In the genomic region with DNA sequence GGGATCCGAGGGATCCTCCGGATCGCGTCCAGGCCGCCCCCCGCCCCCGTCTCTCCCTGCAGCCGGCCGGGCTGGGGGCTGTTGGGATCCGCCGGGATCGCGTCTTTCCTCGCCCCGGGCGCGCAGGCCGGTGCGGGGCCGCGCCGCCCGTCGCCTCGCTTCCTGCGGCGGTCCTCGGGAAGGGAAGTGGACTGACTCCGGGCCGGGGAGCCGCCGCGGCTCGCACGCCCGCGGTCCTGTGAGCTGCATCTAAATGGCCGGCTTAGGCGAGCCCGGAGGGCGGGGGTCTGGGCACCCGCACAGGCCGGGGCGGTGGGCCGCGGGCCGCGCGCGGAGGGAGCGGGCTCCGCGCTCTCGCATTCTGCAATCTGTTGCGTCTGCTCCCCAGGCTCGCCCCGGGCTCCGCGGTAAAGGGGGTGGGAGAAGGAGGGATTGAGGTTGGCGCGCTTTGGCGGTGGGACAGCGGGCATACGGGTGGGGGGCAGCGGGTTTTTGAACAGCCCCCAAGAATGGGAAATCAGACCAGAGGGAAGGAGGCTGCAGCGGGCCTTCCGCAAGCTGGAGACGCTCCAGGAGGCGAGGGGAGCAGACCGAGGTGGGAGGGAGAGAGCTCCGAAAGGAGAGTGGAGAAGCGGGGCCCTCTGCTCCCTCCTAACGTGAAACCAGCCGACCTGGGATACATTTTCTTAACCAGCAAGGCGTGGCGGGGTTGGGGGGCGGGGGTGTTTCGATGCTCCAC, we compare ENCODE assay signal across 10 cellular contexts. TPM values are rescaled to one million over a fixed set of nuclear protein-coding genes. Genes with fewer than 3 reads are reported as not detected.
DNase-seq lines count a peak whose midpoint lies in the region; ATAC-seq and TF ChIP-seq lines count a peak whose summit lies in the region.
"Had no signal": no experiment of that assay in that cellular context is flagged by ENCODE, and none has a peak within 500 bp of the region (broad histone marks: within the 10 kb centered on the region; RNA-seq: fewer than 3 reads in every experiment).

No MANE protein-coding gene starts in this region.

- no peak overlapping the region for H4K8ac ChIP-seq in mesendoderm (ENCODE audit: low read depth, low read length)

- H3K4me2 ChIP-seq in mesendoderm (ENCODE audit: low read length): peak overlapping the region; percentile 49

- H3K27me3 Mint-ChIP-seq in T-helper 1 cell treated with Interleukin-12 subunit alpha and Interleukin-12 subunit beta and Interleukin-4 antibody, amounts not matched to agents 30 μg/mL and 1 μg/mL, for 36 hours (ENCODE audit: low read depth): peaks cover 89% of the 10 kb centered on the region
- peaks cover 89% of the 10 kb centered on the region for H3K27me3 Mint-ChIP-seq in brain
- H3K27me3 Mint-ChIP-seq in activated T-helper 2 cell treated with anti-CD3 and anti-CD28 coated beads, Interferon-gamma antibody, Interleukin-2, Interleukin-4, amounts not matched to agents 10 μg/mL and 5 μg/mL and 100 μg/mL, durations not matched to agents 14 hours and 24 hours and 36 hours (ENCODE audit: low read depth): peaks cover 79% of the 10 kb centered on the region

- H3K27ac Mint-ChIP-seq in T-helper 1 cell treated with Interleukin-12 subunit alpha and Interleukin-12 subunit beta and Interleukin-4 antibody, amounts not matched to agents 30 μg/mL and 1 μg/mL, for 36 hours: peak overlapping the region; percentile 26
- peak overlapping the region in 1 of 5 experiments; percentile 65 for H3K27ac Mint-ChIP-seq in brain
- H3K27ac Mint-ChIP-seq in activated T-helper 2 cell treated with anti-CD3 and anti-CD28 coated beads, Interferon-gamma antibody, Interleukin-2, Interleukin-4, amounts not matched to agents 10 μg/mL and 5 μg/mL and 100 μg/mL, durations not matched to agents 14 hours and 24 hours and 36 hours: no peak overlapping the region

- no CpG with 5 or more reads among the region's 78 CpGs for WGBS in mesendoderm (ENCODE audit: extremely low coverage, insufficient coverage, low lambda C conversion rate)

- DNase-seq in T-helper 1 cell (no peak), mesendoderm (peak; percentile 20), thoracic aorta (ENCODE audit: low spot score) (no peak), UCSD-AML1 (lab: John Stamatoyannopoulos, UW; ENCODE audit: unreplicated experiment) (no peak), brain microvascular endothelial cell (no peak)
- no peak for DNase-seq in activated T-helper 2 cell treated with anti-CD3 and anti-CD28 coated beads, Interferon-gamma antibody, Interleukin-2, Interleukin-4, amounts not matched to agents 10 μg/mL and 5 μg/mL and 100 μg/mL, durations not matched to agents 14 hours and 24 hours and 36 hours (ENCODE audit: low spot score)

- H3K4me1 ChIP-seq in mesendoderm (ENCODE audit: control insufficient read depth, low read depth, low read length) (peaks cover 9% of the 10 kb centered on the region), thoracic aorta (ENCODE audit: control insufficient read depth in 1 of 2, low read depth in 2 of 2) (peaks cover 23 to 39% of the 10 kb centered on the region in 2 donors)

- no peak for TF ChIP-seq CTCF in brain (conservative IDR thresholded peaks at IDR 0.05)
- TF ChIP-seq CTCF in thoracic aorta (IDR thresholded peaks at IDR 0.05): no peak
- TF ChIP-seq CTCF in brain microvascular endothelial cell (IDR thresholded peaks at IDR 0.05; ENCODE audit: low read depth, low read length, missing control alignments): no peak

- in situ Hi-C loops in brain microvascular endothelial cell (cut with HindIII; ENCODE audit: low pct_ligation_motif_present, low sequenced_read_pairs): no loop called here

- H4K5ac ChIP-seq in mesendoderm (ENCODE audit: low read length): no peak overlapping the region

- no peak overlapping the region for H2BK5ac ChIP-seq in mesendoderm (ENCODE audit: low read length)

- H3K27ac ChIP-seq in mesendoderm (ENCODE audit: low read depth, low read length) (no peak overlapping the region), thoracic aorta (no peak overlapping the region), brain microvascular endothelial cell (no peak overlapping the region)

- H3K18ac ChIP-seq in mesendoderm (ENCODE audit: low read length): no peak overlapping the region

- H3K23ac ChIP-seq in mesendoderm (ENCODE audit: low read length): no peak overlapping the region

- no peak overlapping the region for H2AK5ac ChIP-seq in mesendoderm (ENCODE audit: low read length)

- H3K4me3 ChIP-seq in mesendoderm (ENCODE audit: low read length) (no peak overlapping the region), thoracic aorta (peak overlapping the region; percentile 76), brain microvascular endothelial cell (ENCODE audit: low read depth, low read length) (no peak overlapping the region)

- H3K79me2 ChIP-seq in mesendoderm (ENCODE audit: control insufficient read depth, insufficient read depth, low read length): no peaks in the 10 kb centered on the region

- no peaks in the 10 kb centered on the region for H3K9me3 ChIP-seq in thoracic aorta

- H3K79me1 ChIP-seq in mesendoderm (ENCODE audit: low read length): no peaks in the 10 kb centered on the region

- ATAC-seq in thoracic aorta (ENCODE audit: insufficient number of reproducible peaks, low FRiP score, low read depth): no peak

- no peak overlapping the region for H2BK15ac ChIP-seq in mesendoderm (replicated peaks; ENCODE audit: low read depth)

- peaks cover 8% of the 10 kb centered on the region for H3K4me1 Mint-ChIP-seq in T-helper 1 cell treated with Interleukin-12 subunit alpha and Interleukin-12 subunit beta and Interleukin-4 antibody, amounts not matched to agents 30 μg/mL and 1 μg/mL, for 36 hours (ENCODE audit: low read depth)
- H3K4me1 Mint-ChIP-seq in brain: peaks cover 46% of the 10 kb centered on the region
- peaks cover 5% of the 10 kb centered on the region for H3K4me1 Mint-ChIP-seq in activated T-helper 2 cell treated with anti-CD3 and anti-CD28 coated beads, Interferon-gamma antibody, Interleukin-2, Interleukin-4, amounts not matched to agents 10 μg/mL and 5 μg/mL and 100 μg/mL, durations not matched to agents 14 hours and 24 hours and 36 hours (ENCODE audit: low read depth)

- H3K36me3 Mint-ChIP-seq in T-helper 1 cell treated with Interleukin-12 subunit alpha and Interleukin-12 subunit beta and Interleukin-4 antibody, amounts not matched to agents 30 μg/mL and 1 μg/mL, for 36 hours (ENCODE audit: low read depth): no peaks in the 10 kb centered on the region
- H3K36me3 Mint-ChIP-seq in brain: no peaks in the 10 kb centered on the region
- no peaks in the 10 kb centered on the region for H3K36me3 Mint-ChIP-seq in activated T-helper 2 cell treated with anti-CD3 and anti-CD28 coated beads, Interferon-gamma antibody, Interleukin-2, Interleukin-4, amounts not matched to agents 10 μg/mL and 5 μg/mL and 100 μg/mL, durations not matched to agents 14 hours and 24 hours and 36 hours (ENCODE audit: low read depth)

- H3K4me3 Mint-ChIP-seq in T-helper 1 cell treated with Interleukin-12 subunit alpha and Interleukin-12 subunit beta and Interleukin-4 antibody, amounts not matched to agents 30 μg/mL and 1 μg/mL, for 36 hours: no peak overlapping the region
- peak overlapping the region; percentile 78 to 94 (median 85) for H3K4me3 Mint-ChIP-seq in brain
- no peak overlapping the region for H3K4me3 Mint-ChIP-seq in activated T-helper 2 cell treated with anti-CD3 and anti-CD28 coated beads, Interferon-gamma antibody, Interleukin-2, Interleukin-4, amounts not matched to agents 10 μg/mL and 5 μg/mL and 100 μg/mL, durations not matched to agents 14 hours and 24 hours and 36 hours (ENCODE audit: low read depth)

- no peaks in the 10 kb centered on the region for H3K36me3 ChIP-seq in mesendoderm (ENCODE audit: control insufficient read depth, insufficient read depth, low read length)
- H3K36me3 ChIP-seq in thoracic aorta: no peaks in the 10 kb centered on the region
- no peaks in the 10 kb centered on the region for H3K36me3 ChIP-seq in brain microvascular endothelial cell (replicated peaks)

- intact Hi-C loops in activated T-helper 2 cell treated with anti-CD3 and anti-CD28 coated beads, Interferon-gamma antibody, Interleukin-2, Interleukin-4, amounts not matched to agents 10 μg/mL and 5 μg/mL and 100 μg/mL, durations not matched to agents 14 hours and 24 hours and 36 hours (cut with micrococcal nuclease): loop anchor here (5.0 kb wide), 1 partner anchor 56 kb away; no protein-coding TSS in a partner anchor

- no peak overlapping the region for H3K4ac ChIP-seq in mesendoderm (ENCODE audit: low read depth, low read length)

- H3K56ac ChIP-seq in mesendoderm (ENCODE audit: low read length): peak overlapping the region; percentile 75

- no peak overlapping the region for H2BK120ac ChIP-seq in mesendoderm (ENCODE audit: low read depth, low read length)

- H3K27me3 ChIP-seq in mesendoderm (ENCODE audit: insufficient read depth, low read length, poor library complexity): peaks cover 65% of the 10 kb centered on the region
- peaks cover 7% of the 10 kb centered on the region for H3K27me3 ChIP-seq in thoracic aorta (replicated peaks; ENCODE audit: insufficient read depth)
- H3K27me3 ChIP-seq in brain microvascular endothelial cell (replicated peaks): peaks cover 68% of the 10 kb centered on the region

- H3K9me3 Mint-ChIP-seq in T-helper 1 cell treated with Interleukin-12 subunit alpha and Interleukin-12 subunit beta and Interleukin-4 antibody, amounts not matched to agents 30 μg/mL and 1 μg/mL, for 36 hours: no peaks in the 10 kb centered on the region
- peaks cover 0 to 2% (median 0%) of the 10 kb centered on the region in 5 experiments for H3K9me3 Mint-ChIP-seq in brain
- no peaks in the 10 kb centered on the region for H3K9me3 Mint-ChIP-seq in activated T-helper 2 cell treated with anti-CD3 and anti-CD28 coated beads, Interferon-gamma antibody, Interleukin-2, Interleukin-4, amounts not matched to agents 10 μg/mL and 5 μg/mL and 100 μg/mL, durations not matched to agents 14 hours and 24 hours and 36 hours

- H3K9ac ChIP-seq in mesendoderm (ENCODE audit: low read length): peak overlapping the region; percentile 42

RNA-seq across cellular contexts. Expression of a gene that starts 2.2 kb away (rescaled TPM):
- polyA plus RNA-seq in brain (ENCODE audit: insufficient read depth, low read depth, low replicate concordance): 5.6 TPM
- polyA plus RNA-seq in mesendoderm (2013, experiment 1 of 2): 0.08 TPM
- polyA plus RNA-seq in mesendoderm (2013, experiment 2 of 2): 0.10 TPM
- 1 to 10 TPM in 1 of 2 donors, under 1 TPM in 1; 0.56 to 1.9 TPM for total RNA-seq in thoracic aorta
- not detected in 2 replicates for total RNA-seq in activated T-helper 2 cell treated with anti-CD3 and anti-CD28 coated beads, Interferon-gamma antibody, Interleukin-2, Interleukin-4, amounts not matched to agents 10 μg/mL and 5 μg/mL and 100 μg/mL, durations not matched to agents 14 hours and 24 hours and 36 hours
- total RNA-seq: glomerular endothelial cell, RPMI7951 had no signal

Comparison
In these comparisons a context has a peak if more than half of its experiments do, and no peak if none do; other contexts are left out.
1. H3K4me3 Mint-ChIP-seq: peak in brain (5 of 5); none in T-helper 1 cell treated with Interleukin-12 subunit alpha and Interleukin-12 subunit beta and Interleukin-4 antibody, amounts not matched to agents 30 μg/mL and 1 μg/mL, for 36 hours (single experiment) and activated T-helper 2 cell treated with anti-CD3 and anti-CD28 coated beads, Interferon-gamma antibody, Interleukin-2, Interleukin-4, amounts not matched to agents 10 μg/mL and 5 μg/mL and 100 μg/mL, durations not matched to agents 14 hours and 24 hours and 36 hours (single experiment).